ENCODE assay signal across 15 cellular contexts in the genomic region with DNA sequence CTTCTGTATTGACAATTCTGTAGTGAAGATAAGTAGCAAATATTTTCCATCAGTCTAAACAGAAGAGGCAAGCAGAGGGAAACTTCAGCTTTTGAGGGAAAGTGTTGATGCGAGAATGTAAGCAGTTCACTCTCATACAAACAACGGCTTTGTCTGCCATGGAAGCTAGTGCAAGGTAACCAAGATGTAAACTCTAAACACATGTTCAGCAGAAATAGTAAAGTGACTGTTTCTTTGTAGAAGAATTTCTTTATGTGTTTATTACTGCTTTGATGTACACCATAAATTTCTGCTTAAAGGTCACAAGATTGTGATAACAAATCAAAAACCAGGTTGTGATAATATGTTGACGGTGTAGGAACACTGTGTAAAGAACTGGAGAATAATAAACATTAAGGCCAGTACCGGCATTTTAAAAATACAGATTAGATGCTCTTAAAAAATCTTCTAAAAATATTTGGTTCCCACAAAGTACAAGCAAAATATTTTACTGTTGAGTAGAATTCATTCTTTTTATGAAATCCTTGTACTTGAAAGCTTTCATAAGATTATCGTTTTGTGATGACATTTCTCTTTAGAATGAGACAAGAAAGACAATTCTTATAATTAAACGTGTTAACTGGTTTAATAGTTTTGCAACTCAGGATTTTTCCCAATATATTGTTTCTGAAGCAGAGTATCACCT. TPM values are rescaled to one million over a fixed set of nuclear protein-coding genes. Genes with fewer than 3 reads are reported as not detected.
DNase-seq lines count a peak whose midpoint lies in the region; ATAC-seq, FAIRE-seq and TF ChIP-seq lines count a peak whose summit lies in the region.
"Had no signal": no experiment of that assay in that cellular context is flagged by ENCODE, and none has a peak within 500 bp of the region (broad histone marks: within the 10 kb centered on the region; RNA-seq: fewer than 3 reads in every experiment).

No MANE protein-coding gene starts in this region.

- peaks cover 34% of the 10 kb centered on the region for H3K4me1 Mint-ChIP-seq in type B pancreatic cell (ENCODE audit: unreplicated experiment)
- H3K4me1 Mint-ChIP-seq: stimulated activated effector memory CD8-positive, alpha-beta T cell treated with anti-CD3 and anti-CD28 coated beads, Interleukin-12 subunit alpha, Interleukin-12 subunit beta, amount 100 ng/mL, for 72 hours had no signal

- peak overlapping the region; percentile 56 for H3K27ac Mint-ChIP-seq in type B pancreatic cell
- H3K27ac Mint-ChIP-seq: stimulated activated effector memory CD8-positive, alpha-beta T cell treated with anti-CD3 and anti-CD28 coated beads, Interleukin-12 subunit alpha, Interleukin-12 subunit beta, amount 100 ng/mL, for 72 hours had no signal

- peaks cover 0 to 14% of the 10 kb centered on the region in 2 donors for H3K36me3 ChIP-seq in muscle layer of duodenum (ENCODE audit: control insufficient read depth in 1 of 2, insufficient read depth in 2 of 2, low read length in 2 of 2)

- no peaks in the 10 kb centered on the region for H3K9me3 Mint-ChIP-seq in type B pancreatic cell
- H3K9me3 Mint-ChIP-seq: brain had no signal

- H3K9me3 ChIP-seq in muscle layer of duodenum (ENCODE audit: control insufficient read depth in 1 of 2, low read length in 2 of 2), result no peaks in the 10 kb centered on the region

- H3K27me3 Mint-ChIP-seq in type B pancreatic cell, result no peaks in the 10 kb centered on the region
- H3K27me3 Mint-ChIP-seq: brain had no signal

- H3K4me3 ChIP-seq in LNCaP clone FGC (ENCODE audit: low read depth, low read length) (peak overlapping the region; percentile 6; the same call in 1 of the 2 replicates), muscle layer of duodenum (ENCODE audit: low read depth in 1 of 2, low read length in 2 of 2) (no peak overlapping the region)

- FAIRE-seq in colon (lab: Jason Lieb, UNC), result peak; percentile 10
- FAIRE-seq: islet of Langerhans had no signal

- DNase-seq in LNCaP clone FGC (ENCODE audit: low read depth) (peak; percentile 77), type B pancreatic cell (ENCODE audit: extremely low spot score, unreplicated experiment) (no peak), DMS 273 (lab: John Stamatoyannopoulos, UW; ENCODE audit: unreplicated experiment) (no peak), NCI-H1694 treated with DMSO at 0.1 percent for 48 hours (lab: John Stamatoyannopoulos, UW) (no peak), dermis blood vessel endothelial cell (no peak)
- DNase-seq: activated CD4-positive, CD25-positive, alpha-beta regulatory T cell treated with anti-CD3 and anti-CD28 coated beads, Interleukin-2, amount 50 U/mL, for 72 hours; DMS153; NCI-H446 treated with DMSO at 0.1 percent for 48 hours had no signal

- no peak overlapping the region for H3K4me3 Mint-ChIP-seq in type B pancreatic cell
- H3K4me3 Mint-ChIP-seq: brain; stimulated activated effector memory CD8-positive, alpha-beta T cell treated with anti-CD3 and anti-CD28 coated beads, Interleukin-12 subunit alpha, Interleukin-12 subunit beta, amount 100 ng/mL, for 72 hours had no signal

- peaks cover 13% of the 10 kb centered on the region for H3K36me3 Mint-ChIP-seq in type B pancreatic cell
- H3K36me3 Mint-ChIP-seq: brain; stimulated activated effector memory CD8-positive, alpha-beta T cell treated with anti-CD3 and anti-CD28 coated beads, Interleukin-12 subunit alpha, Interleukin-12 subunit beta, amount 100 ng/mL, for 72 hours had no signal

- ATAC-seq in HG03139 (IDR thresholded peaks at IDR 0.05; ENCODE audit: unreplicated experiment), result no peak
- ATAC-seq: Right ventricle myocardium inferior; stimulated activated effector memory CD8-positive, alpha-beta T cell treated with anti-CD3 and anti-CD28 coated beads, Interleukin-12 subunit alpha, Interleukin-12 subunit beta, amount 100 ng/mL, for 72 hours had no signal

- H3K27ac ChIP-seq in muscle layer of duodenum (ENCODE audit: low read length), result peak overlapping the region; percentile 74

- TF ChIP-seq CTCF in LNCaP clone FGC (IDR thresholded peaks at IDR 0.05; ENCODE audit: control insufficient read depth, extremely low read depth, insufficient read depth), result no peak
- TF ChIP-seq CTCF in type B pancreatic cell (conservative IDR thresholded peaks at IDR 0.05), result no peak

- H3K4me1 ChIP-seq in muscle layer of duodenum (ENCODE audit: control insufficient read depth in 1 of 2, insufficient read depth in 2 of 2, low read length in 2 of 2), result peaks cover 14 to 15% of the 10 kb centered on the region in 2 donors

- H3K27me3 ChIP-seq in muscle layer of duodenum (ENCODE audit: low read depth, low read length), result no peaks in the 10 kb centered on the region

RNA-seq across cellular contexts. Expression of gene SEMA3C, which starts 34.2 kb away (rescaled TPM):
- 67.8 and 94.9 TPM in 2 replicates for total RNA-seq in type B pancreatic cell (ENCODE audit: low replicate concordance)
- 0.85 and 4.2 TPM in 2 replicates for total RNA-seq in dermis blood vessel endothelial cell

Comparison
In these comparisons a context has a peak if more than half of its experiments do, and no peak if none do; other contexts are left out.
1. RNA of gene SEMA3C, which starts 34.2 kb away (total RNA-seq): 67.8 to 94.9 TPM in type B pancreatic cell; 0.85 to 4.2 TPM in dermis blood vessel endothelial cell; every median in the first group is over 10 times any median in the second.